ENCODE assay signal across 11 cellular contexts in the genomic region with DNA sequence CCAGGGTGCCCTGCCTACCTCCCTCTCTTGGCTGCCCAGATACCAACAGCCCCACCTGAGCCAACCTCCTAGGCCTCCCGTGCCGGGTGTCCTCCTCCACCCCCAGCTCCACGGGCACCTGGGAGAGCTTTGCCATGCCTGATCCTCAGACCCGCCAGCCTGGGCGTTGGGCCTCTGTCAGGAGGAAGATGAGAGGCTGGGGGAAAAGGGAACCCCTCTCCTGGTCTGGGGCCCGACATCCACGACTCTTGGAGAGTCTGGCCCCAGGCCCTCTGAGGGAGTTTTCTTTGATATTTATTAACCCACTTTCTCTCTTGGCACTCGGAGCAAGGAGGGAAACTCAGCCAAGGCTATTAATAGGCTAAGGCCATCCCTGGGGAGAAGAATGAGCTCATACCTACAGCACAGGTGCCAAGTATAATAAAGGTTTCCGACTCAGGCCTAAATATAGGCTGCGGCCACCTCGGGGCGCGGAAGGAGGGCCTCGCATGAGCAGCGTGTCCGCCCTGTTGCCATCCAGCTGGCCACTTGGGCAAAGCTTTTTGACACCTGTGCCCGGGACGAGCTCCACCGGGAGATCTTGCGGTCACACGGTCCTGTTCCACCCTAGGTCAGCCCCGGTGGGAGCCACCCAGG.
DNase-seq lines count a peak whose midpoint lies in the region; ATAC-seq and TF ChIP-seq lines count a peak whose summit lies in the region.
"Had no signal": no experiment of that assay in that cellular context is flagged by ENCODE, and none has a peak within 500 bp of the region (broad histone marks: within the 10 kb centered on the region; RNA-seq: fewer than 3 reads in every experiment).

No MANE protein-coding gene starts in this region.

- DNase-seq in ACHN (peak; percentile 77), LNCaP clone FGC (ENCODE audit: low read depth) (peak; percentile 90), PC-3 (peak; percentile 30), left lobe of liver (ENCODE audit: low spot score) (no peak), activated gamma-delta T cell (lab: John Stamatoyannopoulos, UW) (no peak), AG08395 (ENCODE audit: low spot score) (no peak), NCI-H187 (lab: John Stamatoyannopoulos, UW) (no peak)
- DNase-seq: activated CD4-positive, alpha-beta T cell treated with anti-CD3 and anti-CD28 coated beads, Interleukin-2, amount 50 U/mL, for 48 hours; GDM1; NK-92 treated with Interleukin-12 subunit alpha and Interleukin-12 subunit beta, amount 100 ng/mL, for 24 hours had no signal

- H3K9me3 ChIP-seq in PC-3 (ENCODE audit: low read length), result no peaks in the 10 kb centered on the region

- H3K27me3 ChIP-seq in PC-3 (ENCODE audit: low read length), result peaks cover 87% of the 10 kb centered on the region

- POLR2A ChIA-PET in PC-3 (lab: Charles Lee; ENCODE audit: unreplicated experiment), result no interaction called here

- no peak overlapping the region for H3K27ac ChIP-seq in PC-3 (ENCODE audit: low read length)

- H3K4me3 ChIP-seq in LNCaP clone FGC (ENCODE audit: low read depth, low read length) (no peak overlapping the region), PC-3 (ENCODE audit: low read length) (no peak overlapping the region)

- no peaks in the 10 kb centered on the region for H3K4me1 ChIP-seq in PC-3 (ENCODE audit: insufficient read depth, low read length)

- no peaks in the 10 kb centered on the region for H3K36me3 ChIP-seq in PC-3 (ENCODE audit: low read depth, low read length)

- no peaks in the 10 kb centered on the region for H3F3A ChIP-seq in PC-3 (ENCODE audit: low read length, unreplicated experiment)

- TF ChIP-seq CTCF in LNCaP clone FGC (IDR thresholded peaks at IDR 0.05; ENCODE audit: control insufficient read depth, extremely low read depth, insufficient read depth) (no peak), PC-3 (conservative IDR thresholded peaks at IDR 0.05; ENCODE audit: low read depth, low read length) (no peak)

- intact Hi-C loops in PC-3 (cut with micrococcal nuclease), result no loop called here

- H3K4me2 ChIP-seq in PC-3 (ENCODE audit: low read length), result no peak overlapping the region

- in situ Hi-C loops in ACHN (cut with HindIII; ENCODE audit: low pct_ligation_motif_present, low pct_unique_long_range_greater_than_20kb, low sequenced_read_pairs), result loop anchor here (25.0 kb wide), 1 partner anchor 120 kb away; no protein-coding TSS in a partner anchor

- no peak overlapping the region for H2AFZ ChIP-seq in PC-3 (ENCODE audit: low read length)

- H3K9me2 ChIP-seq in PC-3 (replicated peaks; ENCODE audit: low read length), result no peaks in the 10 kb centered on the region

- no TSS peak for BruUV-seq in PC-3 (replicated peaks; lab: Mats Ljungman, UMichigan)

- CTCF ChIA-PET in PC-3 (lab: Charles Lee), result no interaction called here

- no peak overlapping the region for H3K9ac ChIP-seq in PC-3 (ENCODE audit: low read length)

- ATAC-seq in PC-3 (peak; percentile 41; the same call in 1 of the 2 replicates), left lobe of liver (peak; percentile 15), GM18907 (IDR thresholded peaks at IDR 0.05; ENCODE audit: unreplicated experiment) (no peak)

- no peaks in the 10 kb centered on the region for H4K20me1 ChIP-seq in PC-3 (ENCODE audit: low read length)

- H3K79me2 ChIP-seq in PC-3 (ENCODE audit: low read length), result no peaks in the 10 kb centered on the region

Comparison
In these comparisons a context has a peak if more than half of its experiments do, and no peak if none do; other contexts are left out.
1. DNase-seq: peak in ACHN (single experiment), LNCaP clone FGC (single experiment) and PC-3 (single experiment); none in left lobe of liver (single experiment), activated gamma-delta T cell (single experiment), AG08395 (single experiment) and NCI-H187 (0 of 2).